In the genomic region with DNA sequence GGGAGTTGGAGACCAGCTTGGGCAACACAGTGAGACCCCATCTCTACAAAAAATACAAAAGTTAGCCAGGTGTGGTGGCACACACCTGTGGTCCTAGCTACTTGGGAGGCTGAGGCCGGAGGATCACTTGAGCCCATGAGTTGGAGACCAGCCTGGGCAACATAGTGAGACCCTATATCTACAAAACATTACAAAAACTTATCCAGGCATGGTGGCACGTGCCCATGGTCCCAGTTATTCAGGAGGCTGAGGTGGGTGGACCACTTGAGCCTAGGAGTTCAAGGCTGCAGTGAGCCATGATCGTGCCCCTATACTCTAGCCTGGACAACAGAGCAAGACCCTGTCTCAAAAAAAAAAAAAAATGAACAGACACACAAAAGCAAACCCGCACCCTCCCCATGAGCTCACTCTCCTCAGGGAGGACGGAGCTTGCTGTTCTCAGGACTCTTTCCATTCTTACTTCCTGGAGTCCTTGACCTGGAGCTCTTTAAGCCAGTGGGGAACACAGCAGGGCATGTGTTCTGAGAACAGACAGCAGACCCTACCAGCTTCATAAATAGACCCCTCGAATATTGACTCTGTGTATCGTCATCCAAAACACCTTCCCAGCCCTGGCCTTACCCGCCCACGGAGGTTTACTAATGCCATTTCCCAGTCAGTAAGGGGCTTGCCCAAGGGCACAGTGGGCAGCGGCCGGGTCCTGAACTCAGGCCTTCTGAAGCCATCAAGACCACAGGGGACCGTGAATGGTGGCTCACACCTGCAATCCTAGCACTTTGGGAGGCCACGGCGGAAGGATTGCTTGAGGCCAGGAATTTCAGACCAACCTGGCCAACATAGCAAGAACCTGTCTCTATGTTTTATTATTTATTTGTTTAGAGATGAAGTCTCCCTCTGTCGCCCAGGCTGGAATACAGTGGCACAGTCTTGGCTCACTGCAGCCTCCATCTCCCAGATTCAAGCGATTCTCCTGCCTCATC, we compare ENCODE assay signal across 21 cellular contexts. TPM values are rescaled to one million over a fixed set of nuclear protein-coding genes. Genes with fewer than 3 reads are reported as not detected.
A peak's percentile ranks its signal among the peaks of the same experiment; 100 is the strongest.
DNase-seq lines count a peak whose midpoint lies in the region; ATAC-seq, FAIRE-seq and TF ChIP-seq lines count a peak whose summit lies in the region.
"Had no signal": no experiment of that assay in that cellular context is flagged by ENCODE, and none has a peak within 500 bp of the region (broad histone marks: within the 10 kb centered on the region; RNA-seq: fewer than 3 reads in every experiment).

No MANE protein-coding gene starts in this region.

- H2AFZ ChIP-seq in OCI-LY3 (ENCODE audit: low read depth, low read length) = no peak overlapping the region

- H3K27ac ChIP-seq in OCI-LY3 (ENCODE audit: low read length) = peak overlapping the region; percentile 85
- H3K27ac ChIP-seq in pancreas = peak overlapping the region in 2 of 4 donors; percentile 92
- H3K27ac ChIP-seq: brain microvascular endothelial cell had no signal

- peaks cover 2% of the 10 kb centered on the region for H3K4me1 Mint-ChIP-seq in progenitor cell of endocrine pancreas (ENCODE audit: low read depth)

- 84 to 86% methylated on average over 16 of the region's 16 CpGs for WGBS in pancreas, 2 donors

- no peak overlapping the region for H3K27ac Mint-ChIP-seq in progenitor cell of endocrine pancreas

- H3K4me3 Mint-ChIP-seq in progenitor cell of endocrine pancreas (ENCODE audit: low read depth) = no peak overlapping the region
- H3K4me3 Mint-ChIP-seq: naive thymus-derived CD4-positive, alpha-beta T cell; T-cell had no signal

- H3K27me3 ChIP-seq in BE2C (no peaks in the 10 kb centered on the region), OCI-LY3 (ENCODE audit: low read depth, low read length) (no peaks in the 10 kb centered on the region), pancreas (no peaks in the 10 kb centered on the region)
- H3K27me3 ChIP-seq: brain microvascular endothelial cell had no signal

- peak overlapping the region; percentile 69 for H3K4me2 ChIP-seq in OCI-LY3 (ENCODE audit: low read length)

- H3K9ac ChIP-seq in OCI-LY3 (ENCODE audit: low read length) = peak overlapping the region; percentile 11; the same call in 1 of the 2 replicates

- H3K4me3 ChIP-seq in BE2C (ENCODE audit: low read depth, low read length) (no peak overlapping the region), OCI-LY3 (ENCODE audit: low read length) (0 out of 2 replicates have a peak overlapping the region, but pooled peaks have one; percentile 2), pancreas (no peak overlapping the region)

- no peaks in the 10 kb centered on the region for H3K79me2 ChIP-seq in OCI-LY3 (ENCODE audit: low read length)

- H3K27me3 Mint-ChIP-seq in progenitor cell of endocrine pancreas = peaks cover 3% of the 10 kb centered on the region
- H3K27me3 Mint-ChIP-seq: naive thymus-derived CD4-positive, alpha-beta T cell; T-cell had no signal

- no peak for ATAC-seq in pancreas

- no peaks in the 10 kb centered on the region for H4K20me1 ChIP-seq in OCI-LY3 (ENCODE audit: insufficient read depth, low read length)

- H3K36me3 Mint-ChIP-seq in progenitor cell of endocrine pancreas (ENCODE audit: insufficient read depth) = peaks cover 3% of the 10 kb centered on the region

- intact Hi-C loops in pancreas (cut with DNase I) = loop anchor here in 2 of 3 donors (5.0 kb wide), 1 partner anchor 174 kb away; no protein-coding TSS in a partner anchor

- H3K9me3 Mint-ChIP-seq in progenitor cell of endocrine pancreas (ENCODE audit: low read depth) = no peaks in the 10 kb centered on the region
- H3K9me3 Mint-ChIP-seq: T-cell had no signal

- H3K9me3 ChIP-seq in BE2C = no peaks in the 10 kb centered on the region
- H3K9me3 ChIP-seq in OCI-LY3 (ENCODE audit: insufficient read depth, low read length) = no peaks in the 10 kb centered on the region
- H3K9me3 ChIP-seq in pancreas = no peaks in the 10 kb centered on the region

- DNase-seq in BE2C (peak; percentile 1), islet precursor cell (peak; percentile 43), pancreas (peak in 4 of 6 donors; percentile 19 to 62 (median 30)), SW480 (ENCODE audit: low spot score) (no peak), progenitor cell of endocrine pancreas (ENCODE audit: low spot score, unreplicated experiment) (no peak)
- DNase-seq in activated naive CD4-positive, alpha-beta T cell (lab: John Stamatoyannopoulos, UW) = no peak
- DNase-seq in activated CD4-positive, alpha-beta T cell treated with anti-CD3 and anti-CD28 coated beads, Interleukin-2, amount 50 U/mL, for 4 hours = no peak
- DNase-seq: activated CD4-positive, CD25-positive, alpha-beta regulatory T cell treated with anti-CD3 and anti-CD28 coated beads, Interleukin-2, amount 50 U/mL, for 72 hours; activated naive CD4-positive, alpha-beta T cell treated with Interleukin-2 at 50 U/mL for 16 hours; brain microvascular endothelial cell; effector CD8-positive, alpha-beta T cell; GDM1; hippocampal formation; naive thymus-derived CD4-positive, alpha-beta T cell; NCI-H2081 treated with DMSO at 0.1 percent for 48 hours; NCI-H774; retina; stimulated activated CD8-positive, alpha-beta memory T cell treated with anti-CD3 and anti-CD28 coated beads, Interleukin-4, amount 100 ng/mL, for 48 hours had no signal

- no peak for FAIRE-seq in pancreas (lab: Jason Lieb, UNC)
- FAIRE-seq: RCC 7860 had no signal

- H3K36me3 ChIP-seq in BE2C (peaks cover 14% of the 10 kb centered on the region), OCI-LY3 (replicated peaks; ENCODE audit: low read depth, low read length) (peaks cover 39% of the 10 kb centered on the region), pancreas (no peaks in the 10 kb centered on the region)

- H3K4me1 ChIP-seq in BE2C = peaks cover 8% of the 10 kb centered on the region
- peaks cover 43% of the 10 kb centered on the region for H3K4me1 ChIP-seq in OCI-LY3 (ENCODE audit: low read length)
- peaks cover 3 to 24% (median 15%) of the 10 kb centered on the region in 3 donors for H3K4me1 ChIP-seq in pancreas

- TF ChIP-seq CTCF in BE2C (IDR thresholded peaks at IDR 0.05; ENCODE audit: low read depth, low read length) (no peak), OCI-LY3 (IDR thresholded peaks at IDR 0.05; ENCODE audit: low read depth, low read length) (no peak), pancreas (IDR thresholded peaks at IDR 0.05) (no peak), progenitor cell of endocrine pancreas (IDR thresholded peaks at IDR 0.05; ENCODE audit: unreplicated experiment) (no peak)

RNA-seq across cellular contexts. Expression of a gene that starts 11.1 kb away (rescaled TPM):
- 511 TPM for polyA plus RNA-seq in BE2C (2012; ENCODE audit: insufficient read depth, insufficient read length, low read depth)
- total RNA-seq in pancreas = 10 to 100 TPM; 25.4 to 43.1 (median 34.2) TPM
- 10 to 100 TPM; 66.0 to 78.5 TPM for polyA plus RNA-seq in pancreas
- total RNA-seq in progenitor cell of endocrine pancreas = 60.4 and 61.5 TPM in 2 replicates

RNA-seq across cellular contexts. Expression of a gene that starts 32.9 kb away (rescaled TPM):
- polyA plus RNA-seq in BE2C (2012; ENCODE audit: insufficient read depth, insufficient read length, low read depth) = not detected
- total RNA-seq in pancreas (100 to 1,000 TPM in 1 of 6 donors, 10 to 100 TPM in 3, 1 to 10 TPM in 2; 6.3 to 158 (median 45.7) TPM), progenitor cell of endocrine pancreas (not detected in 2 replicates)
- 10 to 100 TPM; 46.8 to 75.1 TPM for polyA plus RNA-seq in pancreas
- total RNA-seq: naive thymus-derived CD4-positive, alpha-beta T cell; T-cell had no signal
- polyA plus RNA-seq: naive thymus-derived CD4-positive, alpha-beta T cell had no signal

RNA-seq across cellular contexts. Expression of a gene that starts 43.7 kb away (rescaled TPM):
- 221 TPM for polyA plus RNA-seq in BE2C (2012; ENCODE audit: insufficient read depth, insufficient read length, low read depth)
- total RNA-seq in pancreas (10 to 100 TPM; 23.1 to 38.3 (median 30.9) TPM), progenitor cell of endocrine pancreas (57.3 and 62.5 TPM in 2 replicates)
- 100 to 1,000 TPM in 1 of 2 donors, 10 to 100 TPM in 1; 86.1 to 133 TPM for polyA plus RNA-seq in pancreas

RNA-seq across cellular contexts. Expression of a gene that starts 48.4 kb away (rescaled TPM):
- 23.7 TPM for polyA plus RNA-seq in BE2C (2012; ENCODE audit: insufficient read depth, insufficient read length, low read depth)
- total RNA-seq in pancreas = 100 to 1,000 TPM in 1 of 6 donors, 10 to 100 TPM in 3, 1 to 10 TPM in 2; 6.8 to 134 (median 12.6) TPM
- polyA plus RNA-seq in pancreas = 10 to 100 TPM; 73.6 to 82.8 TPM
- total RNA-seq in progenitor cell of endocrine pancreas = 9.7 and 10.0 TPM in 2 replicates

RNA-seq across cellular contexts. Expression of a gene that starts 49.3 kb away (rescaled TPM):
- 10.3 TPM for polyA plus RNA-seq in BE2C (2012; ENCODE audit: insufficient read depth, insufficient read length, low read depth)
- total RNA-seq in pancreas = 1 to 10 TPM; 3.0 to 6.2 (median 3.8) TPM
- polyA plus RNA-seq in pancreas = 1 to 10 TPM; 6.4 to 6.8 TPM
- total RNA-seq in progenitor cell of endocrine pancreas = 9.6 and 10.8 TPM in 2 replicates

Comparison
In these comparisons a context has a peak if more than half of its experiments do, and no peak if none do; other contexts are left out.
1. DNase-seq: peak in BE2C (single experiment), islet precursor cell (single experiment) and pancreas (4 of 6); none in activated naive CD4-positive, alpha-beta T cell (0 of 4), SW480 (single experiment), progenitor cell of endocrine pancreas (single experiment) and activated CD4-positive, alpha-beta T cell treated with anti-CD3 and anti-CD28 coated beads, Interleukin-2, amount 50 U/mL, for 4 hours (0 of 2).